9 cellular contexts compared by ENCODE assay signal in genomic region chr7:8436965-8437364, GRCh38. TPM values are rescaled to one million over a fixed set of nuclear protein-coding genes. Genes with fewer than 3 reads are reported as not detected.
A peak's percentile ranks its signal among the peaks of the same experiment; 100 is the strongest.
DNase-seq lines count a peak whose midpoint lies in the region; ATAC-seq and TF ChIP-seq lines count a peak whose summit lies in the region.
"Had no signal": no experiment of that assay in that cellular context is flagged by ENCODE, and none has a peak within 500 bp of the region (broad histone marks: within the 10 kb centered on the region; RNA-seq: fewer than 3 reads in every experiment).

No MANE protein-coding gene starts in this region.

- peaks cover 7% of the 10 kb centered on the region for H3K4me1 Mint-ChIP-seq in activated CD4-positive, alpha-beta T cell treated with anti-CD3 and anti-CD28 coated beads, Interleukin-2, amount 10 ng/mL, durations not matched to agents 24 days and 14 days
- H3K4me1 Mint-ChIP-seq in glutamatergic neuron (ENCODE audit: low read depth, unreplicated experiment) = peaks cover 12% of the 10 kb centered on the region

- peak; percentile 88 for ATAC-seq in GM21619 (IDR thresholded peaks at IDR 0.05; ENCODE audit: unreplicated experiment)

- TF ChIP-seq CTCF in glutamatergic neuron (IDR thresholded peaks at IDR 0.05; ENCODE audit: partially characterized antibody, unreplicated experiment) = peak; percentile 89

- no peak overlapping the region for H3K9ac ChIP-seq in HUES48 (ENCODE audit: low read depth, low read length)

- no peak overlapping the region for H3K4me3 Mint-ChIP-seq in activated CD4-positive, alpha-beta T cell treated with anti-CD3 and anti-CD28 coated beads, Interleukin-2, amount 10 ng/mL, durations not matched to agents 24 days and 14 days
- H3K4me3 Mint-ChIP-seq in glutamatergic neuron (ENCODE audit: unreplicated experiment) = peak overlapping the region; percentile 94

- H3K36me3 Mint-ChIP-seq in activated CD4-positive, alpha-beta T cell treated with anti-CD3 and anti-CD28 coated beads, Interleukin-2, amount 10 ng/mL, durations not matched to agents 24 days and 14 days (ENCODE audit: low read depth) = peaks cover 4% of the 10 kb centered on the region
- no peaks in the 10 kb centered on the region for H3K36me3 Mint-ChIP-seq in glutamatergic neuron (ENCODE audit: unreplicated experiment)

- intact Hi-C loops in activated CD4-positive, alpha-beta T cell treated with anti-CD3 and anti-CD28 coated beads, Interleukin-2, amount 10 ng/mL, durations not matched to agents 24 days and 14 days (cut with micrococcal nuclease) = no loop called here

- no peaks in the 10 kb centered on the region for H3K36me3 ChIP-seq in HUES48 (ENCODE audit: control insufficient read depth, insufficient read depth, low read length)
- H3K36me3 ChIP-seq: thoracic aorta had no signal

- no peaks in the 10 kb centered on the region for H3K9me3 ChIP-seq in HUES48 (ENCODE audit: control insufficient read depth, insufficient read depth, low read length)
- H3K9me3 ChIP-seq: thoracic aorta had no signal

- H3K9me3 Mint-ChIP-seq in activated CD4-positive, alpha-beta T cell treated with anti-CD3 and anti-CD28 coated beads, Interleukin-2, amount 10 ng/mL, durations not matched to agents 24 days and 14 days = peaks cover 16% of the 10 kb centered on the region
- peaks cover 17% of the 10 kb centered on the region for H3K9me3 Mint-ChIP-seq in glutamatergic neuron (ENCODE audit: unreplicated experiment)

- no peak overlapping the region for H3K27ac Mint-ChIP-seq in activated CD4-positive, alpha-beta T cell treated with anti-CD3 and anti-CD28 coated beads, Interleukin-2, amount 10 ng/mL, durations not matched to agents 24 days and 14 days
- H3K27ac Mint-ChIP-seq in glutamatergic neuron (ENCODE audit: unreplicated experiment) = no peak overlapping the region

- H3K4me1 ChIP-seq in HUES48 (ENCODE audit: control insufficient read depth, insufficient read depth, low read length) = peaks cover 36% of the 10 kb centered on the region

- H3K27ac ChIP-seq in HUES48 (ENCODE audit: low read depth, low read length) = no peak overlapping the region
- H3K27ac ChIP-seq: thoracic aorta had no signal

- H3K4me3 ChIP-seq in HUES48 (ENCODE audit: low read depth, low read length) = peak overlapping the region; percentile 52
- H3K4me3 ChIP-seq: thoracic aorta had no signal

- DNase-seq in activated T-cell treated with anti-CD3 and anti-CD28 coated beads for 1 hour (ENCODE audit: low read depth) (peak; percentile 4), activated T-cell treated with anti-CD3 and anti-CD28 coated beads for 4 hours (no peak), glutamatergic neuron (peak; percentile 87), AG08396 (ENCODE audit: low spot score) (no peak)
- DNase-seq in activated CD4-positive, alpha-beta T cell treated with anti-CD3 and anti-CD28 coated beads, Interleukin-2, amount 10 ng/mL, durations not matched to agents 24 days and 14 days = peak; percentile 83
- DNase-seq in stimulated activated CD4-positive, alpha-beta T cell treated with anti-CD3 and anti-CD28 coated beads, Interleukin-4, amount 100 ng/mL, for 48 hours (ENCODE audit: low read depth in 2 of 2) = peak; percentile 44 to 60

- H3K27me3 Mint-ChIP-seq in activated CD4-positive, alpha-beta T cell treated with anti-CD3 and anti-CD28 coated beads, Interleukin-2, amount 10 ng/mL, durations not matched to agents 24 days and 14 days = peaks cover 81% of the 10 kb centered on the region
- H3K27me3 Mint-ChIP-seq in glutamatergic neuron (ENCODE audit: unreplicated experiment) = peaks cover 38% of the 10 kb centered on the region

- H3K27me3 ChIP-seq in HUES48 (ENCODE audit: control insufficient read depth, insufficient read depth, low read length) = peaks cover 97% of the 10 kb centered on the region

RNA-seq across cellular contexts. Expression of gene NXPH1, which starts 3.6 kb away (rescaled TPM):
- total RNA-seq in activated CD4-positive, alpha-beta T cell treated with anti-CD3 and anti-CD28 coated beads, Interleukin-2, amount 10 ng/mL, durations not matched to agents 24 days and 14 days = not detected in 2 replicates
- 3.8 TPM for total RNA-seq in glutamatergic neuron (ENCODE audit: unreplicated experiment)
- total RNA-seq: thoracic aorta had no signal

Comparison
In these comparisons a context has a peak if more than half of its experiments do, and no peak if none do; other contexts are left out.
1. DNase-seq: peak in activated T-cell treated with anti-CD3 and anti-CD28 coated beads for 1 hour (single experiment), activated CD4-positive, alpha-beta T cell treated with anti-CD3 and anti-CD28 coated beads, Interleukin-2, amount 10 ng/mL, durations not matched to agents 24 days and 14 days (single experiment), glutamatergic neuron (single experiment) and stimulated activated CD4-positive, alpha-beta T cell treated with anti-CD3 and anti-CD28 coated beads, Interleukin-4, amount 100 ng/mL, for 48 hours (2 of 2); none in activated T-cell treated with anti-CD3 and anti-CD28 coated beads for 4 hours (single experiment) and AG08396 (single experiment).